22 cellular contexts compared by ENCODE assay signal in the genomic region with DNA sequence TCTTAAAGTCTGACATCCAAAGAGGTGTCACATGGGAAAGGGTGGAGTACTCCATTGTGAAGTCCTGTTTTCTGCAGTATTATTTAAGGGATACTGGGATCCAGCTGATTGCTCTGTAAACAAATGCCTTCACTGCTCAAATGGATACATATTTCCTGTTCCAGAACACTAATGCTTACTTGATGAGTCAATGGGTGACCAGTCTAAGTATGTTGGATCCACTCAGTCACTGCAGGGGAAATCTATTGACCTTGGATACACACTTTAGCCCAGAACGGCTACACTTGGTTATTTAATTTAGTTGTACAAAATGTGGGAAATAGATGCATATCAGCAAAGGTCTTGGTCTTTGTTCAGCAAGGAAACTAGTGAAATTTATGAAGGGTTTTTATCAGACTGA.
A peak's percentile ranks its signal among the peaks of the same experiment; 100 is the strongest.
DNase-seq lines count a peak whose midpoint lies in the region; ATAC-seq and TF ChIP-seq lines count a peak whose summit lies in the region.
"Had no signal": no experiment of that assay in that cellular context is flagged by ENCODE, and none has a peak within 500 bp of the region (broad histone marks: within the 10 kb centered on the region; RNA-seq: fewer than 3 reads in every experiment).

No MANE protein-coding gene starts in this region.

- ATAC-seq in thoracic aorta (ENCODE audit: insufficient number of reproducible peaks, low FRiP score, low read depth) = peak; percentile 80
- ATAC-seq in left lung = no peak
- ATAC-seq in HG02759 (IDR thresholded peaks at IDR 0.05; ENCODE audit: unreplicated experiment) = no peak
- ATAC-seq: heart left ventricle, mucosa of descending colon, sciatic nerve had no signal

- H3K4me3 ChIP-seq in GM23248 (no peak overlapping the region), adipocyte (ENCODE audit: low read length) (no peak overlapping the region), fibroblast of lung (replicated peaks in 1 of 4; ENCODE audit: control extremely low read depth in 1 of 4, insufficient read depth in 1 of 4, low read depth in 3 of 4, low read length in 4 of 4) (no peak overlapping the region), thoracic aorta (no peak overlapping the region), colonic mucosa (no peak overlapping the region), left lung (no peak overlapping the region)
- H3K4me3 ChIP-seq: heart left ventricle, mucosa of descending colon, testis had no signal

- H3K79me2 ChIP-seq in GM23248 (ENCODE audit: insufficient read depth) (no peaks in the 10 kb centered on the region), fibroblast of lung (ENCODE audit: control insufficient read depth, insufficient read depth, low read length) (no peaks in the 10 kb centered on the region)

- H3F3A ChIP-seq in GM23248 (ENCODE audit: insufficient read depth) = no peaks in the 10 kb centered on the region

- no peak overlapping the region for H2AFZ ChIP-seq in GM23248
- no peak overlapping the region for H2AFZ ChIP-seq in fibroblast of lung (ENCODE audit: low read length)

- DNase-seq in GM23248 (peak; percentile 1), adipocyte (ENCODE audit: low read depth) (peak; percentile 57), fibroblast of lung (ENCODE audit: low read depth in 2 of 2) (peak; percentile 37 to 72), thoracic aorta (ENCODE audit: low spot score) (no peak), NCI-H1092 treated with DMSO at 0.1 percent for 48 hours (lab: John Stamatoyannopoulos, UW) (no peak), colonic mucosa (no peak), left lung (no peak)
- DNase-seq: activated naive CD4-positive, alpha-beta T cell treated with anti-CD3 and anti-CD28 coated beads, Interleukin-2, amount 10 ng/mL, durations not matched to agents 7 days and 5 days; activated T-cell treated with anti-CD3 and anti-CD28 coated beads for 4 hours; CD4-positive, alpha-beta T cell; heart left ventricle; mucosa of descending colon; NCI-H187; NCI-H446 treated with DMSO at 0.1 percent for 48 hours; occipital lobe; stimulated activated CD4-positive, alpha-beta T cell treated with anti-CD3 and anti-CD28 coated beads, Interleukin-2, amount 100 ng/mL, for 48 hours; stimulated activated CD8-positive, alpha-beta memory T cell treated with anti-CD3 and anti-CD28 coated beads, Interleukin-4, amount 100 ng/mL, for 48 hours; T1000; testis had no signal

- H3K36me3 ChIP-seq in GM23248 (ENCODE audit: low read depth) (no peaks in the 10 kb centered on the region), adipocyte (ENCODE audit: control insufficient read depth, insufficient read depth, low read length, severe bottlenecking) (no peaks in the 10 kb centered on the region), fibroblast of lung (ENCODE audit: control insufficient read depth, insufficient read depth, low read length) (no peaks in the 10 kb centered on the region), thoracic aorta (no peaks in the 10 kb centered on the region), colonic mucosa (no peaks in the 10 kb centered on the region), left lung (no peaks in the 10 kb centered on the region)
- H3K36me3 ChIP-seq: heart left ventricle had no signal

- H3K4me2 ChIP-seq in GM23248 (ENCODE audit: unreplicated experiment) (no peak overlapping the region), fibroblast of lung (ENCODE audit: extremely low read depth, insufficient read depth, low read length) (no peak overlapping the region)

- no peaks in the 10 kb centered on the region for H3K9me2 ChIP-seq in GM23248 (ENCODE audit: insufficient read depth)

- intact Hi-C loops in colonic mucosa (cut with DNase I) = no loop called here
- intact Hi-C loops in left lung (cut with DNase I) = loop anchor here in 1 of 2 donors (10.0 kb wide), 1 partner anchor 63 kb away; no protein-coding TSS in a partner anchor

- H3K9me3 ChIP-seq in GM23248 (ENCODE audit: low read depth) (no peaks in the 10 kb centered on the region), adipocyte (ENCODE audit: control insufficient read depth, low read length) (no peaks in the 10 kb centered on the region), fibroblast of lung (ENCODE audit: control insufficient read depth, insufficient read depth, low read depth, low read length) (no peaks in the 10 kb centered on the region), thoracic aorta (no peaks in the 10 kb centered on the region), colonic mucosa (no peaks in the 10 kb centered on the region), left lung (no peaks in the 10 kb centered on the region)
- H3K9me3 ChIP-seq: heart left ventricle, mucosa of descending colon, testis had no signal

- 38 to 50% methylated on average over 1 of the region's 1 CpG for WGBS in GM23248 (ENCODE audit: low coverage in 1 of 2, low lambda C conversion rate in 2 of 2, missing lambda C conversion rate in 2 of 2), 2 experiments

- H3K27ac ChIP-seq in GM23248 = no peak overlapping the region
- H3K27ac ChIP-seq in fibroblast of lung (ENCODE audit: insufficient read depth, low read length) = no peak overlapping the region
- peak overlapping the region; percentile 46 to 62 for H3K27ac ChIP-seq in thoracic aorta
- H3K27ac ChIP-seq in colonic mucosa = no peak overlapping the region
- H3K27ac ChIP-seq in left lung = no peak overlapping the region
- H3K27ac ChIP-seq: heart left ventricle, HL-60, testis had no signal

- H4K20me1 ChIP-seq in GM23248 (ENCODE audit: insufficient read depth) = no peaks in the 10 kb centered on the region
- no peaks in the 10 kb centered on the region for H4K20me1 ChIP-seq in fibroblast of lung (ENCODE audit: control insufficient read depth, extremely low read depth, insufficient read depth, low read length)

- in situ Hi-C loops in GM23248 (cut with MboI) = no loop called here

- H3K27me3 ChIP-seq in GM23248 (replicated peaks; ENCODE audit: insufficient read depth) (no peaks in the 10 kb centered on the region), adipocyte (replicated peaks; ENCODE audit: control insufficient read depth, insufficient read depth, low read length) (no peaks in the 10 kb centered on the region), fibroblast of lung (ENCODE audit: control insufficient read depth, insufficient read depth, low read length) (no peaks in the 10 kb centered on the region), thoracic aorta (replicated peaks; ENCODE audit: insufficient read depth) (no peaks in the 10 kb centered on the region), colonic mucosa (no peaks in the 10 kb centered on the region), left lung (no peaks in the 10 kb centered on the region)
- H3K27me3 ChIP-seq: heart left ventricle, testis had no signal

- H3K4me1 ChIP-seq in GM23248 (ENCODE audit: insufficient read depth) = no peaks in the 10 kb centered on the region
- no peaks in the 10 kb centered on the region for H3K4me1 ChIP-seq in adipocyte (ENCODE audit: control insufficient read depth, insufficient read depth, low read length)
- no peaks in the 10 kb centered on the region for H3K4me1 ChIP-seq in fibroblast of lung (ENCODE audit: control insufficient read depth, extremely low read depth, insufficient read depth, low read length)
- H3K4me1 ChIP-seq in thoracic aorta (ENCODE audit: control insufficient read depth in 1 of 2, low read depth in 2 of 2) = peaks cover 10 to 22% of the 10 kb centered on the region in 2 donors
- H3K4me1 ChIP-seq in colonic mucosa = no peaks in the 10 kb centered on the region
- no peaks in the 10 kb centered on the region for H3K4me1 ChIP-seq in left lung
- H3K4me1 ChIP-seq: heart left ventricle, testis had no signal

- H3K9ac ChIP-seq in GM23248 (no peak overlapping the region), adipocyte (ENCODE audit: low read length) (no peak overlapping the region), fibroblast of lung (ENCODE audit: insufficient read depth, low read length) (no peak overlapping the region), colonic mucosa (ENCODE audit: low read depth in 2 of 2, low read length in 2 of 2) (no peak overlapping the region)

- TF ChIP-seq CTCF in fibroblast of lung (conservative IDR thresholded peaks at IDR 0.05 in 1 of 2, IDR thresholded peaks at IDR 0.05 in 1 of 2; ENCODE audit: low read depth in 1 of 2, low read length in 2 of 2) (no peak), thoracic aorta (IDR thresholded peaks at IDR 0.05) (no peak), colonic mucosa (IDR thresholded peaks at IDR 0.05) (no peak), left lung (IDR thresholded peaks at IDR 0.05) (no peak)

Comparison
In these comparisons a context has a peak if more than half of its experiments do, and no peak if none do; other contexts are left out.
1. DNase-seq: peak in GM23248 (single experiment), adipocyte (single experiment) and fibroblast of lung (2 of 2); none in thoracic aorta (single experiment), NCI-H1092 treated with DMSO at 0.1 percent for 48 hours (single experiment), colonic mucosa (single experiment) and left lung (0 of 2).
2. H3K27ac ChIP-seq: peak in thoracic aorta (2 of 2); none in GM23248 (single experiment), fibroblast of lung (single experiment), colonic mucosa (single experiment) and left lung (0 of 2).